In the genomic region with DNA sequence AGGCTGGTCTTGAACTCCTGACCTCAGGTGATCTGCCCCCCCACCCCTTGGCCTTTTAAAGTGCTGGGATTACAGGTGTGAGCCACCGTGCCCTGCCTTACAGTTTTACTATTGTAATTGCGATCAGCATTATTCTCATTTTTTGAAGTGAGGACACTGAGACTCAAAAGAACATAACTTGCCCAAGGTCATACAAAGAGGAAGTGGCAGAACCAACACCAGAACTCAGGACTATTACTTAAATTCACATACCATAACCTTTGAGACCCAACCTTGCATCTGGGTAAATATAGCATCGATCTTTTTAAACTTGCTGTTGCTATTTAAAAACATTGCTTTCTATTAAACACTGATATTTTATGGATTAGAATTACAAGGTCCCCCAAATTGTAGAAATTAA, we compare ENCODE assay signal across 37 cellular contexts. TPM values are rescaled to one million over a fixed set of nuclear protein-coding genes. Genes with fewer than 3 reads are reported as not detected.
"Had no signal": no experiment of that assay in that cellular context is flagged by ENCODE, and none has a peak within 500 bp of the region (broad histone marks: within the 10 kb centered on the region; RNA-seq: fewer than 3 reads in every experiment).

No MANE protein-coding gene starts in this region.

- ATAC-seq: activated CD4-positive, alpha-beta T cell treated with anti-CD3 and anti-CD28 coated beads for 36 hours; activated CD8-positive, alpha-beta memory T cell treated with anti-CD3 and anti-CD28 coated beads, Interleukin-2, amount 10 ng/mL, durations not matched to agents 7 days and 5 days; activated CD8-positive, alpha-beta T cell treated with anti-CD3 and anti-CD28 coated beads, Interleukin-2, amount 10 ng/mL, durations not matched to agents 7 days and 5 days; activated naive CD8-positive, alpha-beta T cell treated with anti-CD3 and anti-CD28 coated beads, Interleukin-2, amount 50 U/mL, for 24 hours; body of pancreas; effector memory CD8-positive, alpha-beta T cell; foreskin keratinocyte; gastrocnemius medialis; heart left ventricle had no signal

- H3K36me3 Mint-ChIP-seq: activated CD4-positive, alpha-beta memory T cell treated with anti-CD3 and anti-CD28 coated beads for 36 hours; activated CD8-positive, alpha-beta memory T cell treated with anti-CD3 and anti-CD28 coated beads, Interleukin-2, amount 10 ng/mL, durations not matched to agents 7 days and 5 days; activated naive CD4-positive, alpha-beta T cell treated with anti-CD3 and anti-CD28 coated beads, Interleukin-2, amount 50 U/mL, for 24 hours; activated naive CD8-positive, alpha-beta T cell treated with anti-CD3 and anti-CD28 coated beads for 36 hours had no signal

- H3K27me3 Mint-ChIP-seq: activated CD4-positive, alpha-beta memory T cell treated with anti-CD3 and anti-CD28 coated beads for 36 hours; activated CD8-positive, alpha-beta memory T cell treated with anti-CD3 and anti-CD28 coated beads, Interleukin-2, amount 10 ng/mL, durations not matched to agents 7 days and 5 days; activated naive CD4-positive, alpha-beta T cell treated with anti-CD3 and anti-CD28 coated beads, Interleukin-2, amount 50 U/mL, for 24 hours; activated naive CD8-positive, alpha-beta T cell treated with anti-CD3 and anti-CD28 coated beads for 36 hours; activated naive CD8-positive, alpha-beta T cell treated with anti-CD3 and anti-CD28 coated beads, Interleukin-2, amount 50 U/mL, for 24 hours had no signal

- H3K27ac Mint-ChIP-seq: activated CD4-positive, alpha-beta memory T cell treated with anti-CD3 and anti-CD28 coated beads for 36 hours; activated CD4-positive, alpha-beta T cell treated with anti-CD3 and anti-CD28 coated beads for 36 hours; activated CD4-positive, alpha-beta T cell treated with anti-CD3 and anti-CD28 coated beads, Interleukin-2, amount 10 ng/mL, durations not matched to agents 24 days and 14 days; activated CD8-positive, alpha-beta memory T cell treated with anti-CD3 and anti-CD28 coated beads, Interleukin-2, amount 10 ng/mL, durations not matched to agents 7 days and 5 days; activated CD8-positive, alpha-beta T cell treated with anti-CD3 and anti-CD28 coated beads, Interleukin-2, amount 10 ng/mL, durations not matched to agents 7 days and 5 days; activated naive CD4-positive, alpha-beta T cell treated with anti-CD3 and anti-CD28 coated beads for 36 hours; activated naive CD4-positive, alpha-beta T cell treated with anti-CD3 and anti-CD28 coated beads, Interleukin-2, amount 50 U/mL, for 24 hours; activated naive CD8-positive, alpha-beta T cell treated with anti-CD3 and anti-CD28 coated beads for 36 hours; activated naive CD8-positive, alpha-beta T cell treated with anti-CD3 and anti-CD28 coated beads, Interleukin-2, amount 50 U/mL, for 24 hours; activated T-helper 1 cell treated with anti-CD3 and anti-CD28 coated beads, Interleukin-12 subunit alpha, Interleukin-12 subunit beta, Interleukin-2, Interleukin-4 antibody, amounts not matched to agents 30 ng/mL and 10 ng/mL and 1 ng/mL, durations not matched to agents 14 hours and 24 hours and 36 hours; activated T-helper 2 cell treated with anti-CD3 and anti-CD28 coated beads, Interferon-gamma antibody, Interleukin-2, Interleukin-4, amounts not matched to agents 10 μg/mL and 5 μg/mL and 100 μg/mL, durations not matched to agents 14 hours and 24 hours and 36 hours; effector memory CD8-positive, alpha-beta T cell had no signal

- FAIRE-seq: colon had no signal

- H3K4me1 ChIP-seq: adrenal gland, body of pancreas, esophagus muscularis mucosa, foreskin keratinocyte, gastrocnemius medialis, heart left ventricle had no signal

- H3K9me3 Mint-ChIP-seq: activated CD4-positive, alpha-beta memory T cell treated with anti-CD3 and anti-CD28 coated beads for 36 hours; activated CD4-positive, alpha-beta T cell treated with anti-CD3 and anti-CD28 coated beads, Interleukin-2, amount 10 ng/mL, durations not matched to agents 24 days and 14 days; activated naive CD4-positive, alpha-beta T cell treated with anti-CD3 and anti-CD28 coated beads for 36 hours; activated naive CD4-positive, alpha-beta T cell treated with anti-CD3 and anti-CD28 coated beads, Interleukin-2, amount 50 U/mL, for 24 hours; activated naive CD8-positive, alpha-beta T cell treated with anti-CD3 and anti-CD28 coated beads for 36 hours; activated naive CD8-positive, alpha-beta T cell treated with anti-CD3 and anti-CD28 coated beads, Interleukin-2, amount 50 U/mL, for 24 hours; activated T-helper 1 cell treated with anti-CD3 and anti-CD28 coated beads, Interleukin-12 subunit alpha, Interleukin-12 subunit beta, Interleukin-2, Interleukin-4 antibody, amounts not matched to agents 30 ng/mL and 10 ng/mL and 1 ng/mL, durations not matched to agents 14 hours and 24 hours and 36 hours; activated T-helper 2 cell treated with anti-CD3 and anti-CD28 coated beads, Interferon-gamma antibody, Interleukin-2, Interleukin-4, amounts not matched to agents 10 μg/mL and 5 μg/mL and 100 μg/mL, durations not matched to agents 14 hours and 24 hours and 36 hours; effector memory CD8-positive, alpha-beta T cell had no signal

- H3K27me3 ChIP-seq: adrenal gland, body of pancreas, esophagus muscularis mucosa, gastrocnemius medialis, heart left ventricle had no signal

- H3K27ac ChIP-seq: adrenal gland, body of pancreas, esophagus muscularis mucosa, foreskin keratinocyte, gastrocnemius medialis, heart left ventricle had no signal

- DNase-seq: activated CD4-positive, alpha-beta memory T cell treated with anti-CD3 and anti-CD28 coated beads for 36 hours; activated CD4-positive, alpha-beta T cell treated with anti-CD3 and anti-CD28 coated beads for 36 hours; activated CD4-positive, alpha-beta T cell treated with anti-CD3 and anti-CD28 coated beads, Interleukin-2, amount 10 ng/mL, durations not matched to agents 24 days and 14 days; activated CD4-positive, CD25-positive, alpha-beta regulatory T cell; activated CD4-positive, CD25-positive, alpha-beta regulatory T cell treated with anti-CD3 and anti-CD28 coated beads, Interleukin-2, amount 50 U/mL, for 72 hours; activated CD8-positive, alpha-beta memory T cell treated with anti-CD3 and anti-CD28 coated beads, Interleukin-2, amount 10 ng/mL, durations not matched to agents 7 days and 5 days; activated CD8-positive, alpha-beta memory T cell treated with anti-CD3 and anti-CD28 coated beads, Interleukin-2, amount 50 U/mL, for 4 hours; activated CD8-positive, alpha-beta T cell treated with anti-CD3 and anti-CD28 coated beads, Interleukin-2, amount 10 ng/mL, durations not matched to agents 7 days and 5 days; activated effector memory CD4-positive, alpha-beta T cell treated with anti-CD3 and anti-CD28 coated beads, Interleukin-2, amount 50 U/mL, for 16 hours; activated naive CD4-positive, alpha-beta T cell treated with anti-CD3 and anti-CD28 coated beads for 36 hours; activated naive CD8-positive, alpha-beta T cell treated with anti-CD3 and anti-CD28 coated beads for 36 hours; activated naive CD8-positive, alpha-beta T cell treated with anti-CD3 and anti-CD28 coated beads, Interleukin-2, amount 50 U/mL, for 24 hours; activated T-cell treated with anti-CD3 and anti-CD28 coated beads, Interleukin-2, amount 50 U/mL, for 1 hour; activated T-cell treated with anti-CD3 and anti-CD28 coated beads, Interleukin-2, amount 50 U/mL, for 48 hours; adrenal gland; amygdala; aorta; body of pancreas; caudate nucleus; cortex of kidney; dermis blood vessel endothelial cell; effector CD4-positive, alpha-beta T cell; effector memory CD8-positive, alpha-beta T cell; erythroblast; foreskin keratinocyte; gastrocnemius medialis; glutamatergic neuron; heart left ventricle; hypothalamus; T1000 had no signal

- H3K9me3 ChIP-seq: adrenal gland, body of pancreas, esophagus muscularis mucosa, gastrocnemius medialis, heart left ventricle had no signal

- H3K4me3 Mint-ChIP-seq: activated CD4-positive, alpha-beta memory T cell treated with anti-CD3 and anti-CD28 coated beads for 36 hours; activated CD4-positive, alpha-beta T cell treated with anti-CD3 and anti-CD28 coated beads for 36 hours; activated CD4-positive, alpha-beta T cell treated with anti-CD3 and anti-CD28 coated beads, Interleukin-2, amount 10 ng/mL, durations not matched to agents 24 days and 14 days; activated CD8-positive, alpha-beta memory T cell treated with anti-CD3 and anti-CD28 coated beads, Interleukin-2, amount 10 ng/mL, durations not matched to agents 7 days and 5 days; activated CD8-positive, alpha-beta T cell treated with anti-CD3 and anti-CD28 coated beads, Interleukin-2, amount 10 ng/mL, durations not matched to agents 7 days and 5 days; activated naive CD4-positive, alpha-beta T cell treated with anti-CD3 and anti-CD28 coated beads for 36 hours; activated naive CD4-positive, alpha-beta T cell treated with anti-CD3 and anti-CD28 coated beads, Interleukin-2, amount 50 U/mL, for 24 hours; activated naive CD8-positive, alpha-beta T cell treated with anti-CD3 and anti-CD28 coated beads for 36 hours; activated naive CD8-positive, alpha-beta T cell treated with anti-CD3 and anti-CD28 coated beads, Interleukin-2, amount 50 U/mL, for 24 hours; activated T-helper 1 cell treated with anti-CD3 and anti-CD28 coated beads, Interleukin-12 subunit alpha, Interleukin-12 subunit beta, Interleukin-2, Interleukin-4 antibody, amounts not matched to agents 30 ng/mL and 10 ng/mL and 1 ng/mL, durations not matched to agents 14 hours and 24 hours and 36 hours; effector memory CD8-positive, alpha-beta T cell had no signal

- H3K4me1 Mint-ChIP-seq: activated CD4-positive, alpha-beta T cell treated with anti-CD3 and anti-CD28 coated beads for 36 hours; activated CD4-positive, alpha-beta T cell treated with anti-CD3 and anti-CD28 coated beads, Interleukin-2, amount 10 ng/mL, durations not matched to agents 24 days and 14 days; activated CD8-positive, alpha-beta memory T cell treated with anti-CD3 and anti-CD28 coated beads, Interleukin-2, amount 10 ng/mL, durations not matched to agents 7 days and 5 days; activated naive CD4-positive, alpha-beta T cell treated with anti-CD3 and anti-CD28 coated beads, Interleukin-2, amount 50 U/mL, for 24 hours; activated naive CD8-positive, alpha-beta T cell treated with anti-CD3 and anti-CD28 coated beads for 36 hours; activated naive CD8-positive, alpha-beta T cell treated with anti-CD3 and anti-CD28 coated beads, Interleukin-2, amount 50 U/mL, for 24 hours had no signal

- H3K36me3 ChIP-seq: adrenal gland, esophagus muscularis mucosa, gastrocnemius medialis, heart left ventricle had no signal

- H3K4me3 ChIP-seq: adrenal gland, body of pancreas, esophagus muscularis mucosa, gastrocnemius medialis, heart left ventricle had no signal

RNA-seq across cellular contexts. Expression of a gene that starts 54.2 kb away (rescaled TPM):
- total RNA-seq: activated CD4-positive, alpha-beta memory T cell treated with anti-CD3 and anti-CD28 coated beads for 36 hours; activated CD4-positive, alpha-beta T cell treated with anti-CD3 and anti-CD28 coated beads for 36 hours; activated CD8-positive, alpha-beta memory T cell treated with anti-CD3 and anti-CD28 coated beads for 36 hours; activated CD8-positive, alpha-beta memory T cell treated with anti-CD3 and anti-CD28 coated beads, Interleukin-2, amount 10 ng/mL, durations not matched to agents 7 days and 5 days; activated CD8-positive, alpha-beta T cell treated with anti-CD3 and anti-CD28 coated beads, Interleukin-2, amount 10 ng/mL, durations not matched to agents 7 days and 5 days; activated naive CD4-positive, alpha-beta T cell treated with anti-CD3 and anti-CD28 coated beads for 36 hours; activated naive CD8-positive, alpha-beta T cell treated with anti-CD3 and anti-CD28 coated beads for 36 hours; activated T-helper 1 cell treated with anti-CD3 and anti-CD28 coated beads, Interleukin-12 subunit alpha, Interleukin-12 subunit beta, Interleukin-2, Interleukin-4 antibody, amounts not matched to agents 30 ng/mL and 10 ng/mL and 1 ng/mL, durations not matched to agents 14 hours and 24 hours and 36 hours; activated T-helper 2 cell treated with anti-CD3 and anti-CD28 coated beads, Interferon-gamma antibody, Interleukin-2, Interleukin-4, amounts not matched to agents 10 μg/mL and 5 μg/mL and 100 μg/mL, durations not matched to agents 14 hours and 24 hours and 36 hours; adrenal gland; aorta; body of pancreas; chondrocyte; dermis blood vessel endothelial cell; esophagus muscularis mucosa; foreskin keratinocyte; gastrocnemius medialis; heart left ventricle had no signal
- polyA plus RNA-seq: adrenal gland, aorta, foreskin keratinocyte, heart left ventricle had no signal
